In genomic region chr12:6430990-6431353, GRCh38 we compare ENCODE assay signal across 8 cellular contexts. TPM values are rescaled to one million over a fixed set of nuclear protein-coding genes. Genes with fewer than 3 reads are reported as not detected.
A peak's percentile ranks its signal among the peaks of the same experiment; 100 is the strongest.
DNase-seq lines count a peak whose midpoint lies in the region; ATAC-seq, FAIRE-seq and TF ChIP-seq lines count a peak whose summit lies in the region.

No MANE protein-coding gene starts in this region.

- no peak overlapping the region for H3K4me3 ChIP-seq in GM12878
- peak overlapping the region in 1 of 2 experiments; percentile 73 for H3K4me3 ChIP-seq in mesenchymal stem cell (ENCODE audit: insufficient read depth in 1 of 2, low read depth in 1 of 2, low read length in 2 of 2)
- peak overlapping the region; percentile 34 to 37 for H3K4me3 ChIP-seq in vagina

- H3K27ac Mint-ChIP-seq in natural killer cell treated with Interleukin-12 subunit alpha and Interleukin-12 subunit beta and Interleukin-15 and Interleukin-18, amount 100 ng/mL, for 72 hours: peak overlapping the region; percentile 10 to 65
- H3K27ac Mint-ChIP-seq in natural killer cell: peak overlapping the region in 1 of 2 donors; percentile 76

- H2BK120ac ChIP-seq in mesenchymal stem cell (ENCODE audit: low read depth, low read length): peak overlapping the region; percentile 38

- H2BK15ac ChIP-seq in mesenchymal stem cell (ENCODE audit: low read depth, poor library complexity, severe bottlenecking): no peak overlapping the region

- TF ChIP-seq POLR2A in GM12878 (IDR thresholded peaks at IDR 0.05; ENCODE audit: low read depth, low read length) (no peak), vagina (IDR thresholded peaks at IDR 0.05) (no peak)

- H2BK5ac ChIP-seq in mesenchymal stem cell (ENCODE audit: low read depth, low read length, poor library complexity, severe bottlenecking): no peak overlapping the region

- FAIRE-seq in GM12878 (lab: Jason Lieb, UNC) (no peak), HTR-8/SVneo (lab: Jason Lieb, UNC) (no peak)

- POLR2A ChIA-PET in GM12878 (lab: Charles Lee): interaction anchor here (6.0 kb wide), 1 partner anchor 12 kb away, joined by 59 read pairs; the partner anchor contains the start of gene CD27

- no TSS peak for BruUV-seq in GM12878 (replicated peaks; lab: Mats Ljungman, UMichigan)

- peaks cover 0 to 2% of the 10 kb centered on the region in 2 donors for H3K27me3 Mint-ChIP-seq in natural killer cell treated with Interleukin-12 subunit alpha and Interleukin-12 subunit beta and Interleukin-15 and Interleukin-18, amount 100 ng/mL, for 72 hours
- no peaks in the 10 kb centered on the region for H3K27me3 Mint-ChIP-seq in natural killer cell (ENCODE audit: low read depth in 2 of 2)

- peaks cover 76% of the 10 kb centered on the region for H3K4me1 ChIP-seq in GM12878 (ENCODE audit: control insufficient read depth, insufficient read depth, low read length)
- H3K4me1 ChIP-seq in mesenchymal stem cell (ENCODE audit: control insufficient read depth, insufficient read depth, low read depth, low read length): peaks cover 8% of the 10 kb centered on the region
- H3K4me1 ChIP-seq in vagina: peaks cover 16% of the 10 kb centered on the region

- H3K36me3 Mint-ChIP-seq in natural killer cell treated with Interleukin-12 subunit alpha and Interleukin-12 subunit beta and Interleukin-15 and Interleukin-18, amount 100 ng/mL, for 72 hours: no peaks in the 10 kb centered on the region
- no peaks in the 10 kb centered on the region for H3K36me3 Mint-ChIP-seq in natural killer cell

- intact Hi-C loops in natural killer cell (cut with micrococcal nuclease) (no loop called here), GM12878 (cut with micrococcal nuclease; ENCODE audit: unreplicated experiment) (no loop called here), vagina (cut with DNase I) (loop anchor here (2.0 kb wide), 1 partner anchor 20 kb away; no protein-coding TSS in a partner anchor)

- H3K23ac ChIP-seq in mesenchymal stem cell (ENCODE audit: low read length in 2 of 2): no peak overlapping the region

- H3K79me2 ChIP-seq in GM12878 (ENCODE audit: control insufficient read depth, insufficient read depth, low read length): peaks cover under 1% of the 10 kb centered on the region

- H3K4me2 ChIP-seq in GM12878 (ENCODE audit: control insufficient read depth, insufficient read depth): peak overlapping the region; percentile 5; the same call in 1 of the 2 replicates
- no peak overlapping the region for H3K4me2 ChIP-seq in mesenchymal stem cell (ENCODE audit: low read length, poor library complexity, severe bottlenecking)

- no peak overlapping the region for H4K91ac ChIP-seq in mesenchymal stem cell (ENCODE audit: low read length)

- H3K18ac ChIP-seq in mesenchymal stem cell (ENCODE audit: low read depth in 1 of 2, low read length in 2 of 2): peak overlapping the region in 1 of 2 experiments; percentile 43

- H2AK5ac ChIP-seq in mesenchymal stem cell (ENCODE audit: low read length, severe bottlenecking): peak overlapping the region; percentile 21

- no peaks in the 10 kb centered on the region for H3K9me3 Mint-ChIP-seq in natural killer cell treated with Interleukin-12 subunit alpha and Interleukin-12 subunit beta and Interleukin-15 and Interleukin-18, amount 100 ng/mL, for 72 hours
- no peaks in the 10 kb centered on the region for H3K9me3 Mint-ChIP-seq in natural killer cell

- in situ Hi-C loops in GM12878 (cut with MboI): no loop called here

- H3K27ac ChIP-seq in GM12878 (ENCODE audit: control insufficient read depth, insufficient read depth) (peak overlapping the region; percentile 29), mesenchymal stem cell (ENCODE audit: low read length, poor library complexity, severe bottlenecking) (no peak overlapping the region), vagina (peak overlapping the region; percentile 89)

- peak overlapping the region; percentile 34 to 52 for H2BK12ac ChIP-seq in mesenchymal stem cell (ENCODE audit: low read length in 2 of 2)

- no peak for TF ChIP-seq RAD21 in GM12878 (IDR thresholded peaks at IDR 0.05; ENCODE audit: insufficient read depth, low read depth, low read length)

- H3K27me3 ChIP-seq in GM12878 (replicated peaks in 1 of 2; ENCODE audit: control insufficient read depth in 2 of 2, insufficient read depth in 2 of 2, low read length in 1 of 2) (no peaks in the 10 kb centered on the region; a peak in 1 of 4 replicates), mesenchymal stem cell (ENCODE audit: control insufficient read depth in 1 of 2, insufficient read depth in 1 of 2, low read length in 2 of 2) (no peaks in the 10 kb centered on the region), vagina (no peaks in the 10 kb centered on the region)

- H3K4ac ChIP-seq in mesenchymal stem cell (ENCODE audit: low read depth in 1 of 2, low read length in 2 of 2): peak overlapping the region in 1 of 2 experiments; percentile 67

- H3K9ac ChIP-seq in GM12878 (ENCODE audit: control insufficient read depth, insufficient read depth, low read length) (no peak overlapping the region), mesenchymal stem cell (ENCODE audit: low read length) (peak overlapping the region; percentile 94)

- RAD21 ChIA-PET in GM12878 (lab: Charles Lee; ENCODE audit: unreplicated experiment): interaction anchor here (4.4 to 6.2 kb wide), 2 partner anchors 13 to 32 kb away, joined by 62 to 73 read pairs; partner anchors contain the start of gene CD27

- CTCF ChIA-PET in GM12878 (lab: Yijun Ruan, JAX): interaction anchor here (3.0 to 4.6 kb wide), 3 partner anchors 14 to 35 kb away, joined by 21 to 62 read pairs (median 55); partner anchors contain the start of gene CD27

- H2AFZ ChIP-seq in GM12878 (ENCODE audit: control insufficient read depth, low read depth, low read length) (peak overlapping the region; percentile 11; the same call in 1 of the 2 replicates), mesenchymal stem cell (ENCODE audit: low read depth, low read length) (no peak overlapping the region)

- no peaks in the 10 kb centered on the region for H3K36me3 ChIP-seq in GM12878 (ENCODE audit: control insufficient read depth in 2 of 2, insufficient read depth in 2 of 2, low read length in 1 of 2)
- no peaks in the 10 kb centered on the region for H3K36me3 ChIP-seq in mesenchymal stem cell (ENCODE audit: control insufficient read depth in 1 of 2, insufficient read depth in 2 of 2, low read depth in 1 of 2, low read length in 2 of 2)
- no peaks in the 10 kb centered on the region for H3K36me3 ChIP-seq in vagina

- ATAC-seq in natural killer cell treated with Interleukin-12 subunit alpha and Interleukin-12 subunit beta and Interleukin-15 and Interleukin-18, amount 100 ng/mL, for 72 hours: no peak
- ATAC-seq in natural killer cell: no peak
- no peak for ATAC-seq in GM12878

- DNase-seq in natural killer cell treated with Interleukin-12 subunit alpha and Interleukin-12 subunit beta and Interleukin-15 and Interleukin-18, amount 100 ng/mL, for 72 hours (ENCODE audit: low spot score): no peak
- DNase-seq in natural killer cell (no peak), GM12878 (ENCODE audit: low read depth, low spot score) (no peak), mesenchymal stem cell (no peak), vagina (ENCODE audit: extremely low spot score in 2 of 2) (no peak), HTR-8/SVneo (ENCODE audit: insufficient read length, low spot score) (no peak), NCI-H748 (lab: John Stamatoyannopoulos, UW; ENCODE audit: unreplicated experiment) (no peak), GM03348 (ENCODE audit: low spot score) (no peak)

- H4K8ac ChIP-seq in mesenchymal stem cell (ENCODE audit: low read length): peak overlapping the region; percentile 19

- no peak for TF ChIP-seq EP300 in GM12878 (IDR thresholded peaks at IDR 0.05; ENCODE audit: borderline replicate concordance in 1 of 2, control insufficient read depth in 1 of 2, low read depth in 2 of 2, low read length in 2 of 2)

- SMC1A ChIA-PET in GM12878 (lab: Charles Lee; ENCODE audit: uncharacterized antibody, unreplicated experiment): interaction anchor here (0.6 to 6.3 kb wide), 3 partner anchors 15 to 35 kb away, joined by 3 to 74 read pairs (median 59); partner anchors contain the start of gene CD27

- TF ChIP-seq CTCF in natural killer cell (IDR thresholded peaks at IDR 0.05) (no peak), GM12878 (IDR thresholded peaks at IDR 0.05 in 2 of 3, conservative IDR thresholded peaks at IDR 0.05 in 1 of 3; ENCODE audit: control insufficient read depth in 2 of 3, extremely low read depth in 1 of 3, insufficient read depth in 1 of 3, low read depth in 3 of 3, low read length in 3 of 3) (no peak), vagina (IDR thresholded peaks at IDR 0.05) (no peak)

- WGBS in GM12878 (ENCODE audit: insufficient coverage, insufficient replicate concordance, low lambda C conversion rate, missing lambda C conversion rate): 42% methylated on average over 3 of the region's 3 CpGs
- 94% methylated on average over 1 of the region's 3 CpGs for WGBS in mesenchymal stem cell

- H3K79me1 ChIP-seq in mesenchymal stem cell (replicated peaks; ENCODE audit: low read length, poor library complexity, severe bottlenecking): no peaks in the 10 kb centered on the region

- no peaks in the 10 kb centered on the region for H3K9me3 ChIP-seq in GM12878 (replicated peaks; ENCODE audit: control insufficient read depth, insufficient read depth, low read length)
- no peaks in the 10 kb centered on the region for H3K9me3 ChIP-seq in mesenchymal stem cell (ENCODE audit: control insufficient read depth, low read length)
- no peaks in the 10 kb centered on the region for H3K9me3 ChIP-seq in vagina

- no peak overlapping the region for H3K14ac ChIP-seq in mesenchymal stem cell (ENCODE audit: low read length in 2 of 2)

- H4K20me1 ChIP-seq in GM12878 (ENCODE audit: control insufficient read depth, insufficient read depth): no peaks in the 10 kb centered on the region

- H3K4me3 Mint-ChIP-seq in natural killer cell treated with Interleukin-12 subunit alpha and Interleukin-12 subunit beta and Interleukin-15 and Interleukin-18, amount 100 ng/mL, for 72 hours: peak overlapping the region; percentile 38
- H3K4me3 Mint-ChIP-seq in natural killer cell: no peak overlapping the region

- H3K4me1 Mint-ChIP-seq in natural killer cell treated with Interleukin-12 subunit alpha and Interleukin-12 subunit beta and Interleukin-15 and Interleukin-18, amount 100 ng/mL, for 72 hours (ENCODE audit: low read depth in 2 of 2): peaks cover 24 to 26% of the 10 kb centered on the region in 2 donors
- H3K4me1 Mint-ChIP-seq in natural killer cell: peaks cover 14 to 34% of the 10 kb centered on the region in 2 donors

RNA-seq across cellular contexts. Expression of gene CD27, which starts 13.8 kb away (rescaled TPM):
- 1 to 10 TPM; 2.1 to 2.2 TPM for total RNA-seq in natural killer cell treated with Interleukin-12 subunit alpha and Interleukin-12 subunit beta and Interleukin-15 and Interleukin-18, amount 100 ng/mL, for 72 hours
- 10 to 100 TPM in 1 of 3 donors, 1 to 10 TPM in 2; 2.7 to 13.7 (median 3.1) TPM for total RNA-seq in natural killer cell
- total RNA-seq in GM12878 (2013; cell fraction: nucleolus; rRNA removed): 30.2 TPM in 2 replicates
- 164 and 184 TPM in 2 replicates for total RNA-seq in GM12878 (2014; rRNA removed)
- total RNA-seq in GM12878 (2014; rRNA removed; fragmentation: Illumina TruSeq; extraction: Trizol): 66.8 and 66.9 TPM in 2 replicates
- 116 and 117 TPM in 2 replicates for total RNA-seq in GM12878 (2021)
- 81.7 TPM for polyA plus RNA-seq in GM12878 (2011; ENCODE audit: low read depth)
- 14.7 and 32.0 TPM in 2 replicates for polyA plus RNA-seq in GM12878 (2011; rRNA removed)
- polyA plus RNA-seq in GM12878 (2011; cell fraction: cytosol; rRNA removed): 51.3 and 56.6 TPM in 2 replicates
- polyA plus RNA-seq in GM12878 (2011; cell fraction: nucleus; rRNA removed): 21.4 TPM in 2 replicates
- 142 and 178 TPM in 2 replicates for polyA plus RNA-seq in GM12878 (2012)
- polyA plus RNA-seq in GM12878 (2014; fragmentation: Illumina TruSeq; extraction: Trizol): 24.2 and 96.1 TPM in 2 replicates
- polyA plus RNA-seq in GM12878 (2014; fragmentation: Nextera tagmentation; extraction: Ambion mirVana): 10 to 100 TPM in 1 of 2 experiments, 1 to 10 TPM in 1; 4.9 to 15.0 TPM
- polyA plus RNA-seq in GM12878 (2014; rRNA removed): 140 and 158 TPM in 2 replicates
- polyA plus RNA-seq in GM12878 (2016; fragmentation: Nextera tagmentation; extraction: Ambion mirVana): 100 to 1,000 TPM; 127 to 135 TPM
- polyA minus RNA-seq in GM12878 (2011; rRNA and poly(A)+ RNA removed): 24.5 and 40.9 TPM in 2 replicates
- 11.7 and 13.5 TPM in 2 replicates for polyA minus RNA-seq in GM12878 (2011; cell fraction: cytosol; rRNA and poly(A)+ RNA removed)
- 8.7 and 10.6 TPM in 2 replicates for polyA minus RNA-seq in GM12878 (2011; cell fraction: nucleus; rRNA and poly(A)+ RNA removed)
- not detected for polyA plus RNA-seq in mesenchymal stem cell (2013, experiment 1 of 2)
- polyA plus RNA-seq in mesenchymal stem cell (2013, experiment 2 of 2): not detected
- total RNA-seq in vagina: 1.2 TPM

RNA-seq across cellular contexts. Expression of gene TAPBPL, which starts 20.9 kb away (rescaled TPM):
- total RNA-seq in natural killer cell treated with Interleukin-12 subunit alpha and Interleukin-12 subunit beta and Interleukin-15 and Interleukin-18, amount 100 ng/mL, for 72 hours: 10 to 100 TPM; 24.6 to 26.3 TPM
- total RNA-seq in natural killer cell (10 to 100 TPM; 43.0 to 51.4 (median 46.9) TPM), GM12878 (2014; rRNA removed) (39.1 and 40.4 TPM in 2 replicates), GM12878 (2014; rRNA removed; fragmentation: Illumina TruSeq; extraction: Trizol) (24.7 and 25.0 TPM in 2 replicates), GM12878 (2021) (26.4 and 29.0 TPM in 2 replicates), vagina (21.1 TPM)
- 134 and 138 TPM in 2 replicates for total RNA-seq in GM12878 (2013; cell fraction: nucleolus; rRNA removed)
- polyA plus RNA-seq in GM12878 (2011; ENCODE audit: low read depth): 11.0 TPM
- polyA plus RNA-seq in GM12878 (2011; rRNA removed) (28.5 and 45.0 TPM in 2 replicates), GM12878 (2014; fragmentation: Illumina TruSeq; extraction: Trizol) (13.0 and 26.4 TPM in 2 replicates), GM12878 (2014; fragmentation: Nextera tagmentation; extraction: Ambion mirVana) (10 to 100 TPM; 12.4 to 20.9 TPM), GM12878 (2014; rRNA removed) (40.4 and 43.1 TPM in 2 replicates), GM12878 (2016; fragmentation: Nextera tagmentation; extraction: Ambion mirVana) (10 to 100 TPM; 33.3 to 39.9 TPM)
- 58.4 and 72.0 TPM in 2 replicates for polyA plus RNA-seq in GM12878 (2011; cell fraction: cytosol; rRNA removed)
- 125 and 140 TPM in 2 replicates for polyA plus RNA-seq in GM12878 (2011; cell fraction: nucleus; rRNA removed)
- 28.1 and 29.4 TPM in 2 replicates for polyA plus RNA-seq in GM12878 (2012)
- polyA minus RNA-seq in GM12878 (2011; rRNA and poly(A)+ RNA removed): 33.4 and 60.3 TPM in 2 replicates
- 11.2 and 13.9 TPM in 2 replicates for polyA minus RNA-seq in GM12878 (2011; cell fraction: cytosol; rRNA and poly(A)+ RNA removed)
- 36.0 and 56.5 TPM in 2 replicates for polyA minus RNA-seq in GM12878 (2011; cell fraction: nucleus; rRNA and poly(A)+ RNA removed)
- 10.9 TPM for polyA plus RNA-seq in mesenchymal stem cell (2013, experiment 1 of 2)
- 10.7 TPM for polyA plus RNA-seq in mesenchymal stem cell (2013, experiment 2 of 2)

RNA-seq across cellular contexts. Expression of gene VAMP1, which starts 39.5 kb away (rescaled TPM):
- total RNA-seq in natural killer cell treated with Interleukin-12 subunit alpha and Interleukin-12 subunit beta and Interleukin-15 and Interleukin-18, amount 100 ng/mL, for 72 hours: 10 to 100 TPM; 24.1 to 36.8 TPM
- total RNA-seq in natural killer cell (10 to 100 TPM; 81.0 to 84.3 (median 83.8) TPM), GM12878 (2014; rRNA removed) (28.9 and 31.5 TPM in 2 replicates), GM12878 (2014; rRNA removed; fragmentation: Illumina TruSeq; extraction: Trizol) (14.8 and 16.6 TPM in 2 replicates), GM12878 (2021) (26.0 and 26.2 TPM in 2 replicates), vagina (12.5 TPM)
- total RNA-seq in GM12878 (2013; cell fraction: nucleolus; rRNA removed): 46.0 and 47.7 TPM in 2 replicates
- 23.5 TPM for polyA plus RNA-seq in GM12878 (2011; ENCODE audit: low read depth)
- polyA plus RNA-seq in GM12878 (2011; rRNA removed) (37.1 and 41.3 TPM in 2 replicates), GM12878 (2014; fragmentation: Illumina TruSeq; extraction: Trizol) (32.3 and 36.1 TPM in 2 replicates), GM12878 (2014; fragmentation: Nextera tagmentation; extraction: Ambion mirVana) (1 to 10 TPM; 4.8 to 8.8 TPM), GM12878 (2014; rRNA removed) (121 and 123 TPM in 2 replicates), GM12878 (2016; fragmentation: Nextera tagmentation; extraction: Ambion mirVana) (10 to 100 TPM; 25.9 to 28.9 TPM)
- 43.5 and 45.8 TPM in 2 replicates for polyA plus RNA-seq in GM12878 (2011; cell fraction: cytosol; rRNA removed)
- polyA plus RNA-seq in GM12878 (2011; cell fraction: nucleus; rRNA removed): 155 and 209 TPM in 2 replicates
- 33.3 and 39.4 TPM in 2 replicates for polyA plus RNA-seq in GM12878 (2012)
- polyA minus RNA-seq in GM12878 (2011; rRNA and poly(A)+ RNA removed): 15.5 and 19.4 TPM in 2 replicates
- polyA minus RNA-seq in GM12878 (2011; cell fraction: cytosol; rRNA and poly(A)+ RNA removed): 8.6 and 14.3 TPM in 2 replicates
- polyA minus RNA-seq in GM12878 (2011; cell fraction: nucleus; rRNA and poly(A)+ RNA removed): 19.2 and 24.9 TPM in 2 replicates
- polyA plus RNA-seq in mesenchymal stem cell (2013, experiment 1 of 2): 8.0 TPM
- 8.6 TPM for polyA plus RNA-seq in mesenchymal stem cell (2013, experiment 2 of 2)

RNA-seq across cellular contexts. Expression of gene LTBR, which starts 47.0 kb away (rescaled TPM):
- 1 to 10 TPM; 2.3 to 3.9 TPM for total RNA-seq in natural killer cell treated with Interleukin-12 subunit alpha and Interleukin-12 subunit beta and Interleukin-15 and Interleukin-18, amount 100 ng/mL, for 72 hours
- total RNA-seq in natural killer cell: 1 to 10 TPM; 3.7 to 5.8 (median 4.4) TPM
- total RNA-seq in GM12878 (2013; cell fraction: nucleolus; rRNA removed): not detected in 2 replicates
- total RNA-seq in GM12878 (2014; rRNA removed): not detected in 2 replicates
- total RNA-seq in GM12878 (2014; rRNA removed; fragmentation: Illumina TruSeq; extraction: Trizol): not detected in 2 replicates
- total RNA-seq in GM12878 (2021): 0.44 and 0.45 TPM in 2 replicates
- polyA plus RNA-seq in GM12878 (2011; ENCODE audit: low read depth): not detected
- polyA plus RNA-seq in GM12878 (2011; rRNA removed): not detected in 2 replicates
- polyA plus RNA-seq in GM12878 (2011; cell fraction: cytosol; rRNA removed): not detected in 2 replicates
- 0.07 TPM in 1 of 2 replicates, not detected in the other for polyA plus RNA-seq in GM12878 (2011; cell fraction: nucleus; rRNA removed)
- polyA plus RNA-seq in GM12878 (2012): 0.23 and 0.31 TPM in 2 replicates
- polyA plus RNA-seq in GM12878 (2014; fragmentation: Illumina TruSeq; extraction: Trizol): not detected in 2 replicates
- polyA plus RNA-seq in GM12878 (2014; fragmentation: Nextera tagmentation; extraction: Ambion mirVana): not detected
- not detected in 2 replicates for polyA plus RNA-seq in GM12878 (2014; rRNA removed)
- polyA plus RNA-seq in GM12878 (2016; fragmentation: Nextera tagmentation; extraction: Ambion mirVana): under 1 TPM in 1 of 2 experiments, not detected in 1; 0.24 TPM
- not detected in 2 replicates for polyA minus RNA-seq in GM12878 (2011; rRNA and poly(A)+ RNA removed)
- 0.94 and 4.8 TPM in 2 replicates for polyA minus RNA-seq in GM12878 (2011; cell fraction: cytosol; rRNA and poly(A)+ RNA removed)
- 0.48 and 2.2 TPM in 2 replicates for polyA minus RNA-seq in GM12878 (2011; cell fraction: nucleus; rRNA and poly(A)+ RNA removed)
- polyA plus RNA-seq in mesenchymal stem cell (2013, experiment 1 of 2): 262 TPM
- polyA plus RNA-seq in mesenchymal stem cell (2013, experiment 2 of 2): 265 TPM
- total RNA-seq in vagina: 146 TPM

RNA-seq across cellular contexts. Expression of gene SCNN1A, which starts 55.6 kb away (rescaled TPM):
- total RNA-seq in natural killer cell treated with Interleukin-12 subunit alpha and Interleukin-12 subunit beta and Interleukin-15 and Interleukin-18, amount 100 ng/mL, for 72 hours: not detected
- total RNA-seq in natural killer cell (1 to 10 TPM; 1.5 to 3.0 (median 1.5) TPM), GM12878 (2014; rRNA removed) (not detected in 2 replicates), GM12878 (2014; rRNA removed; fragmentation: Illumina TruSeq; extraction: Trizol) (not detected in 2 replicates), GM12878 (2021) (0.56 and 0.69 TPM in 2 replicates), vagina (55.2 TPM)
- total RNA-seq in GM12878 (2013; cell fraction: nucleolus; rRNA removed): not detected in 2 replicates
- polyA plus RNA-seq in GM12878 (2011; ENCODE audit: low read depth): not detected
- polyA plus RNA-seq in GM12878 (2011; rRNA removed) (not detected in 2 replicates), GM12878 (2014; fragmentation: Illumina TruSeq; extraction: Trizol) (not detected in 2 replicates), GM12878 (2014; fragmentation: Nextera tagmentation; extraction: Ambion mirVana) (not detected), GM12878 (2014; rRNA removed) (0.03 TPM in 1 of 2 replicates, not detected in the other), GM12878 (2016; fragmentation: Nextera tagmentation; extraction: Ambion mirVana) (under 1 TPM in 1 of 2 experiments, not detected in 1; 0.14 TPM)
- polyA plus RNA-seq in GM12878 (2011; cell fraction: cytosol; rRNA removed): not detected in 2 replicates
- polyA plus RNA-seq in GM12878 (2011; cell fraction: nucleus; rRNA removed): not detected in 2 replicates
- polyA plus RNA-seq in GM12878 (2012): not detected in 2 replicates
- not detected in 2 replicates for polyA minus RNA-seq in GM12878 (2011; rRNA and poly(A)+ RNA removed)
- not detected in 2 replicates for polyA minus RNA-seq in GM12878 (2011; cell fraction: cytosol; rRNA and poly(A)+ RNA removed)
- not detected in 2 replicates for polyA minus RNA-seq in GM12878 (2011; cell fraction: nucleus; rRNA and poly(A)+ RNA removed)
- 1.7 TPM for polyA plus RNA-seq in mesenchymal stem cell (2013, experiment 1 of 2)
- polyA plus RNA-seq in mesenchymal stem cell (2013, experiment 2 of 2): 1.3 TPM
